8 cellular contexts compared by ENCODE assay signal in the genomic region with DNA sequence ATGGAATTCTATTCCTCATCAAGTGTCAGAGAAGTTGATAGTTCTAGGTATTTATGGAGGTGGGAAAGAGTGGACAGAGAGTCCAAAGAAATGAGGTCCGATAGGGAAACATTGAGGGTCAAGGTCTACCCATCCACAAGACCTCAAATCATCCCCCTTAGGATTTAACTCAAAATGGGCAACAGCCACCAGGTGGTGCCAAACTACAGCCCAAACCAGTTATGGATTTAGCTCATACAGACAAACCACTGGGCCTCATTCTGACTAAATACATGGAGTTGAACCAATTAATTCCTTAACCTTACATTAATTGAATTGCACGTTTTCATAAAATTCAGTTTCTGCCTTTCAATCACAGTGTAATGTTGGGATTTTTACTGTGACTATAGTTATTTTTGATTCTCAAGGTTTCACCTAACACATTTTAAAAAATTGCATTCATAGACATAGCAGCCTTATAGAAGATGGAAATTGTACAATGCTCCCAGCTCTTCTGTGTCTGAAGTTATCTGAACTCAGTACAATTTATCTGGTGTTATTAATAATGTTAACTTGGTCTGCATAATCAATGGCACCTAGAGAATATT.
DNase-seq lines count a peak whose midpoint lies in the region; ATAC-seq and TF ChIP-seq lines count a peak whose summit lies in the region.

No MANE protein-coding gene starts in this region.

- DNase-seq in CD4-positive, alpha-beta memory T cell, result peak in 4 of 5 donors; percentile 22 to 27 (median 26)
- DNase-seq in NCI-H526 (lab: John Stamatoyannopoulos, UW) (peak; percentile 18 to 69), fibroblast of the aortic adventitia (ENCODE audit: low read depth) (peak; percentile 57), retina (peak; percentile 34)
- peak; percentile 1 for DNase-seq in activated CD8-positive, alpha-beta memory T cell treated with anti-CD3 and anti-CD28 coated beads, Interleukin-2, amount 50 U/mL, for 1 hour (ENCODE audit: extremely low read depth)

- no peaks in the 10 kb centered on the region for H3K36me3 ChIP-seq in CD4-positive, alpha-beta memory T cell (ENCODE audit: insufficient read depth, low read length)

- H3K4me1 ChIP-seq in CD4-positive, alpha-beta memory T cell (ENCODE audit: insufficient read depth, low read length), result no peaks in the 10 kb centered on the region

- no peaks in the 10 kb centered on the region for H3K36me3 Mint-ChIP-seq in CD4-positive, alpha-beta memory T cell

- peaks cover 0 to 2% of the 10 kb centered on the region in 2 donors for H3K27me3 Mint-ChIP-seq in CD4-positive, alpha-beta memory T cell

- POLR2A ChIA-PET in CD4-positive, alpha-beta memory T cell (lab: Charles Lee; ENCODE audit: partially characterized antibody), result no interaction called here

- intact Hi-C loops in CD4-positive, alpha-beta memory T cell (cut with micrococcal nuclease), result loop anchor here (1.0 kb wide), 1 partner anchor 961 kb away; no protein-coding TSS in a partner anchor

- CTCF ChIA-PET in CD4-positive, alpha-beta memory T cell (lab: Charles Lee; ENCODE audit: partially characterized antibody), result interaction anchor here (1.4 to 5.5 kb wide), 4 partner anchors 11 to 967 kb away, joined by 6 to 53 read pairs (median 9); no protein-coding TSS in a partner anchor

- no peaks in the 10 kb centered on the region for H3K27me3 ChIP-seq in CD4-positive, alpha-beta memory T cell (ENCODE audit: insufficient read depth, low read length)

- no peak overlapping the region for H3K27ac ChIP-seq in CD4-positive, alpha-beta memory T cell (ENCODE audit: low read depth, low read length)

- no peaks in the 10 kb centered on the region for H3K9me3 ChIP-seq in CD4-positive, alpha-beta memory T cell (ENCODE audit: control insufficient read depth in 1 of 2, low read length in 2 of 2)

- ATAC-seq in GM18873 (IDR thresholded peaks at IDR 0.05; ENCODE audit: low FRiP score, unreplicated experiment) (peak; percentile 54), HG03280 (IDR thresholded peaks at IDR 0.05; ENCODE audit: unreplicated experiment) (peak; percentile 75), GM21528 (IDR thresholded peaks at IDR 0.05; ENCODE audit: low FRiP score, unreplicated experiment) (no peak)

- no peak overlapping the region for H3K27ac Mint-ChIP-seq in CD4-positive, alpha-beta memory T cell

- H3K4me3 ChIP-seq in CD4-positive, alpha-beta memory T cell (ENCODE audit: low read length in 2 of 2), result no peak overlapping the region
- H3K4me3 ChIP-seq in fibroblast of the aortic adventitia (ENCODE audit: low read depth, low read length), result no peak overlapping the region

- no peaks in the 10 kb centered on the region for H3K9me3 Mint-ChIP-seq in CD4-positive, alpha-beta memory T cell

- no peaks in the 10 kb centered on the region for H3K4me1 Mint-ChIP-seq in CD4-positive, alpha-beta memory T cell

- TF ChIP-seq CTCF in fibroblast of the aortic adventitia (IDR thresholded peaks at IDR 0.05; ENCODE audit: insufficient read depth, low read length), result peak; percentile 66

- H3K4me3 Mint-ChIP-seq in CD4-positive, alpha-beta memory T cell, result no peak overlapping the region

Comparison
In these comparisons a context has a peak if more than half of its experiments do, and no peak if none do; other contexts are left out.
1. DNase-seq: peak in every context shown above with its lines; median percentile 57 in fibroblast of the aortic adventitia; 44 in NCI-H526; 34 in retina; 26 in CD4-positive, alpha-beta memory T cell; 1 in activated CD8-positive, alpha-beta memory T cell treated with anti-CD3 and anti-CD28 coated beads, Interleukin-2, amount 50 U/mL, for 1 hour.